In the genomic region with DNA sequence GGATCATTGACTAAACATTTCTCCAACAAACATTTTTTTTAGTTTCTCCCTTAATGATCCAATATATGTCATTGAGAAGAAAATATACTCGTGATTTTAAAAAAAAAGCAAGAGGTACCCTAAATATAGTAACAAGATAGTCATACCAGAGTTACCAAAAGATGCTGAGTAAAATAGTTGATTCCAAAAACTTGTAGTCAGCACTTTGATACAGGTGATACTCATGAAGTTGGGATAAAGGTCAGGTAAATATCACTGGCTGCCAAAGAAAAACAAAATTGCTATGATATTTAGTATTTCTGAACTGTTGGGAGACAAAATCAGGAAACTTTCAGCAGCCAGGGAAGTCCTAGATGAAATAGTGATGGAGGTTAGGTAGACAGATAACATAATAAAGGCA, we compare ENCODE assay signal across 26 cellular contexts.
"Had no signal": no experiment of that assay in that cellular context is flagged by ENCODE, and none has a peak within 500 bp of the region (broad histone marks: within the 10 kb centered on the region; RNA-seq: fewer than 3 reads in every experiment).

No MANE protein-coding gene starts in this region.

- ATAC-seq: effector memory CD8-positive, alpha-beta T cell; esophagus mucosa; foreskin keratinocyte; gastrocnemius medialis; heart left ventricle; heart right ventricle had no signal

- H3K4me2 ChIP-seq: hepatocyte had no signal

- H3K79me2 ChIP-seq: hepatocyte had no signal

- H3K36me3 ChIP-seq: colonic mucosa, esophagus squamous epithelium, gastrocnemius medialis had no signal

- H3K9me3 ChIP-seq: colonic mucosa, esophagus muscularis mucosa, esophagus squamous epithelium, gastrocnemius medialis, heart left ventricle, heart right ventricle had no signal

- H3K4me3 ChIP-seq: colonic mucosa, coronary artery, dorsolateral prefrontal cortex, esophagus muscularis mucosa, esophagus squamous epithelium, gastrocnemius medialis, heart left ventricle, heart right ventricle, hepatocyte had no signal

- H2AFZ ChIP-seq: hepatocyte had no signal

- FAIRE-seq: colon, endothelial cell of umbilical vein had no signal

- H3K27me3 ChIP-seq: colonic mucosa, dorsolateral prefrontal cortex, esophagus muscularis mucosa, esophagus squamous epithelium, foreskin keratinocyte, gastrocnemius medialis, heart left ventricle, heart right ventricle, hepatocyte had no signal

- H3K27ac ChIP-seq: colonic mucosa, coronary artery, dorsolateral prefrontal cortex, epithelial cell of prostate, esophagus muscularis mucosa, esophagus squamous epithelium, foreskin keratinocyte, gastrocnemius medialis, heart left ventricle, heart right ventricle, hepatocyte had no signal

- H3K4me1 ChIP-seq: colonic mucosa, esophagus muscularis mucosa, esophagus squamous epithelium, foreskin keratinocyte, gastrocnemius medialis, heart left ventricle, heart right ventricle had no signal

- DNase-seq: colonic mucosa; cortex of kidney; dermis blood vessel endothelial cell; dorsolateral prefrontal cortex; effector CD4-positive, alpha-beta T cell; effector CD8-positive, alpha-beta T cell; effector memory CD4-positive, alpha-beta T cell; effector memory CD8-positive, alpha-beta T cell; endodermal cell; erythroblast; esophagus squamous epithelium; foreskin fibroblast; foreskin keratinocyte; foreskin melanocyte; gastrocnemius medialis; glutamatergic neuron; head of caudate nucleus; heart left ventricle; heart right ventricle had no signal
